Comparison of ENCODE assay signal across 1 cellular context in genomic region chrX:10622197-10622596, GRCh38.
TF ChIP-seq lines count a peak whose summit lies in the region.

No MANE protein-coding gene starts in this region.

TF ChIP-seq in GM23338, 12 proteins besides CTCF, POLR2A, EP300 and RAD21 (continued from another document):
- TF ChIP-seq STAT1 (IDR thresholded peaks at IDR 0.05; ENCODE audit: unreplicated experiment): no peak
- TF ChIP-seq ZNF462 (CRISPR knock-in tag; IDR thresholded peaks at IDR 0.05): no peak
- no peak for TF ChIP-seq CREB1 (CRISPR knock-in tag; IDR thresholded peaks at IDR 0.05; ENCODE audit: low read depth)
- TF ChIP-seq ZNF331 (CRISPR knock-in tag; IDR thresholded peaks at IDR 0.05; ENCODE audit: low read depth): no peak
- no peak for TF ChIP-seq JUNB (IDR thresholded peaks at IDR 0.05; ENCODE audit: unreplicated experiment)
